ENCODE assay signal across 28 cellular contexts in genomic region chr11:13053255-13053917, GRCh38. TPM values are rescaled to one million over a fixed set of nuclear protein-coding genes. Genes with fewer than 3 reads are reported as not detected.
A peak's percentile ranks its signal among the peaks of the same experiment; 100 is the strongest.
DNase-seq lines count a peak whose midpoint lies in the region; ATAC-seq and TF ChIP-seq lines count a peak whose summit lies in the region.
"Had no signal": no experiment of that assay in that cellular context is flagged by ENCODE, and none has a peak within 500 bp of the region (broad histone marks: within the 10 kb centered on the region; RNA-seq: fewer than 3 reads in every experiment).

No MANE protein-coding gene starts in this region.

- intact Hi-C loops in psoas muscle (cut with DNase I): loop anchor here in 1 of 2 donors (10.0 kb wide), 1 partner anchor 51 kb away; no protein-coding TSS in a partner anchor

- DNase-seq in NCI-H510A treated with DMSO at 0.1 percent for 48 hours (lab: John Stamatoyannopoulos, UW) (peak; percentile 14), NCI-H510A (lab: John Stamatoyannopoulos, UW) (no peak), M059J (ENCODE audit: low read depth) (peak; percentile 42), suprapubic skin (ENCODE audit: low spot score in 2 of 2) (no peak), psoas muscle (no peak), omental fat pad (ENCODE audit: low spot score) (no peak)
- no peak for DNase-seq in activated CD4-positive, CD25-positive, alpha-beta regulatory T cell (lab: John Stamatoyannopoulos, UW)
- DNase-seq: aorta; BE2C; central memory CD4-positive, alpha-beta T cell; DND-41; gastrocnemius medialis; H7; hypothalamus; naive B cell; NCI-H1092 treated with DMSO at 0.1 percent for 48 hours; NCI-H2029 treated with DMSO at 0.1 percent for 48 hours; NCI-H226; occipital lobe; OCI-M1; stimulated activated CD4-positive, alpha-beta T cell treated with anti-CD3 and anti-CD28 coated beads, Interleukin-4, amount 100 ng/mL, for 4 hours; stimulated activated naive CD8-positive, alpha-beta T cell treated with anti-CD3 and anti-CD28 coated beads, Interleukin-15, Interleukin-2, amounts not matched to agents 100 U/mL and 50 U/mL, for 24 hours; T-helper 17 cell; transverse colon; WERI-Rb-1 had no signal

- H3K27me3 ChIP-seq in suprapubic skin (no peaks in the 10 kb centered on the region), psoas muscle (ENCODE audit: insufficient read depth in 3 of 3, low read length in 2 of 3) (peaks cover 0 to 8% (median 2%) of the 10 kb centered on the region in 3 donors)
- H3K27me3 ChIP-seq: BE2C, gastrocnemius medialis, transverse colon had no signal

- TF ChIP-seq POLR2A in suprapubic skin (IDR thresholded peaks at IDR 0.05): no peak

- no peak overlapping the region for H3K4me3 ChIP-seq in suprapubic skin
- no peak overlapping the region for H3K4me3 ChIP-seq in psoas muscle
- H3K4me3 ChIP-seq: gastrocnemius medialis, transverse colon had no signal

- 74% methylated on average over 6 of the region's 6 CpGs for WGBS in suprapubic skin
- 73 to 81% (median 75%) methylated on average over 6 of the region's 6 CpGs for WGBS in psoas muscle, 3 donors

- no peaks in the 10 kb centered on the region for H3K36me3 ChIP-seq in suprapubic skin
- H3K36me3 ChIP-seq in psoas muscle (ENCODE audit: insufficient read depth in 1 of 2, low read depth in 1 of 2): no peaks in the 10 kb centered on the region
- H3K36me3 ChIP-seq: BE2C, gastrocnemius medialis, transverse colon, WERI-Rb-1 had no signal

- no peak for TF ChIP-seq EP300 in suprapubic skin (IDR thresholded peaks at IDR 0.05)

- ATAC-seq in esophagus mucosa: peak; percentile 60
- ATAC-seq in psoas muscle: no peak
- ATAC-seq in omental fat pad (ENCODE audit: low FRiP score): no peak
- ATAC-seq: activated naive CD4-positive, alpha-beta T cell treated with anti-CD3 and anti-CD28 coated beads, Interleukin-2, amount 50 U/mL, for 72 hours; gastrocnemius medialis; stimulated activated naive CD8-positive, alpha-beta T cell treated with anti-CD3 and anti-CD28 coated beads, Interleukin-15, Interleukin-2, amounts not matched to agents 100 U/mL and 50 U/mL, for 24 hours; T-helper 17 cell had no signal

- H3K9me3 ChIP-seq in suprapubic skin (no peaks in the 10 kb centered on the region), psoas muscle (no peaks in the 10 kb centered on the region)
- H3K9me3 ChIP-seq: BE2C, gastrocnemius medialis, transverse colon had no signal

- peaks cover 41% of the 10 kb centered on the region for H3K4me1 ChIP-seq in suprapubic skin
- no peaks in the 10 kb centered on the region for H3K4me1 ChIP-seq in psoas muscle
- H3K4me1 ChIP-seq: BE2C, gastrocnemius medialis had no signal

- TF ChIP-seq CTCF in suprapubic skin (IDR thresholded peaks at IDR 0.05) (no peak), psoas muscle (IDR thresholded peaks at IDR 0.05) (no peak), omental fat pad (IDR thresholded peaks at IDR 0.05) (no peak)

- H3K27ac ChIP-seq in suprapubic skin (peak overlapping the region; percentile 68), psoas muscle (no peak overlapping the region)
- H3K27ac ChIP-seq: 22Rv1, gastrocnemius medialis, transverse colon, WERI-Rb-1 had no signal

RNA-seq across cellular contexts. Expression of gene RASSF10, which starts 44.3 kb away (rescaled TPM):
- total RNA-seq in M059J (2014; rRNA removed; shearing (Covaris generic)): not detected in 2 replicates
- total RNA-seq in esophagus mucosa: 11.3 TPM
- total RNA-seq in suprapubic skin: 10 to 100 TPM in 1 of 4 donors, 1 to 10 TPM in 3; 7.1 to 22.0 (median 8.4) TPM
- under 1 TPM; 0.26 to 0.49 (median 0.37) TPM for total RNA-seq in psoas muscle
- polyA plus RNA-seq in psoas muscle: under 1 TPM; 0.03 to 0.17 (median 0.09) TPM
- total RNA-seq in omental fat pad: 1 to 10 TPM in 1 of 4 donors, under 1 TPM in 2, not detected in 1; 0.12 to 1.7 (median 0.19) TPM
- total RNA-seq: activated naive CD4-positive, alpha-beta T cell treated with anti-CD3 and anti-CD28 coated beads, Interleukin-2, amount 50 U/mL, for 72 hours; T-helper 17 cell had no signal
- polyA plus RNA-seq: aorta had no signal

Comparison
In these comparisons a context has a peak if more than half of its experiments do, and no peak if none do; other contexts are left out.
1. DNase-seq: peak in NCI-H510A treated with DMSO at 0.1 percent for 48 hours (single experiment) and M059J (single experiment); none in NCI-H510A (single experiment), suprapubic skin (0 of 2), psoas muscle (0 of 2), activated CD4-positive, CD25-positive, alpha-beta regulatory T cell (0 of 4) and omental fat pad (single experiment).